In genomic region chr1:151831605-151832004, GRCh38 we compare ENCODE assay signal across 8 cellular contexts. TPM values are rescaled to one million over a fixed set of nuclear protein-coding genes. Genes with fewer than 3 reads are reported as not detected.
A peak's percentile ranks its signal among the peaks of the same experiment; 100 is the strongest.
DNase-seq lines count a peak whose midpoint lies in the region; ATAC-seq and TF ChIP-seq lines count a peak whose summit lies in the region.
"Had no signal": no experiment of that assay in that cellular context is flagged by ENCODE, and none has a peak within 500 bp of the region (broad histone marks: within the 10 kb centered on the region; RNA-seq: fewer than 3 reads in every experiment).

Gene RORC, minus strand, starts transcription at chr1:151831802. Its CDS starts 38 bp downstream, at chr1:151831764.

- peaks cover 27 to 37% of the 10 kb centered on the region in 2 donors for H3K27me3 Mint-ChIP-seq in stimulated activated naive B cell treated with anti-CD40 and anti-IgM and Interleukin-4, amounts not matched to agents 10 μg/mL and 1 μg/mL and 100 μg/mL, for 72 hours

- H3K27me3 ChIP-seq in rectal smooth muscle tissue (ENCODE audit: control insufficient read depth, insufficient read depth, low read length), result peaks cover 3% of the 10 kb centered on the region

- no peaks in the 10 kb centered on the region for H3K36me3 Mint-ChIP-seq in stimulated activated naive B cell treated with anti-CD40 and anti-IgM and Interleukin-4, amounts not matched to agents 10 μg/mL and 1 μg/mL and 100 μg/mL, for 72 hours

- intact Hi-C loops in Right ventricle myocardium superior (cut with DNase I), result loop anchor here (10.0 kb wide), 1 partner anchor 67 kb away; the partner anchor contains the start of gene MRPL9
- intact Hi-C loops in head of caudate nucleus (cut with DNase I), result no loop called here

- H3K4me1 ChIP-seq in rectal smooth muscle tissue (ENCODE audit: control insufficient read depth, insufficient read depth, low read length), result no peaks in the 10 kb centered on the region

- no peak within 1 kb of the TSS for H3K27ac Mint-ChIP-seq in stimulated activated naive B cell treated with anti-CD40 and anti-IgM and Interleukin-4, amounts not matched to agents 10 μg/mL and 1 μg/mL and 100 μg/mL, for 72 hours

- peak; percentile 25 for DNase-seq in RPMI8226
- DNase-seq in Right ventricle myocardium superior, result peak; percentile 70
- DNase-seq in stimulated activated naive B cell treated with anti-CD40 and anti-IgM and Interleukin-4, amounts not matched to agents 10 μg/mL and 1 μg/mL and 100 μg/mL, for 72 hours, result no peak
- DNase-seq in head of caudate nucleus, result no peak
- DNase-seq: activated naive CD4-positive, alpha-beta T cell treated with anti-CD3 and anti-CD28 coated beads, Interleukin-2, amount 50 U/mL, for 16 hours had no signal

- no peak for TF ChIP-seq EP300 in Ishikawa (IDR thresholded peaks at IDR 0.05; ENCODE audit: borderline replicate concordance)

- H3K4me3 ChIP-seq in rectal smooth muscle tissue (ENCODE audit: low read length), result peak within 1 kb of the TSS; percentile 45

- peaks cover 26 to 41% of the 10 kb centered on the region in 2 donors for H3K4me1 Mint-ChIP-seq in stimulated activated naive B cell treated with anti-CD40 and anti-IgM and Interleukin-4, amounts not matched to agents 10 μg/mL and 1 μg/mL and 100 μg/mL, for 72 hours

- peak within 1 kb of the TSS; percentile 12 for H3K9ac ChIP-seq in rectal smooth muscle tissue (ENCODE audit: low read length)

- ATAC-seq in Right ventricle myocardium superior (ENCODE audit: poor library complexity), result peak; percentile 89
- no peak for ATAC-seq in stimulated activated naive B cell treated with anti-CD40 and anti-IgM and Interleukin-4, amounts not matched to agents 10 μg/mL and 1 μg/mL and 100 μg/mL, for 72 hours (replicated peaks)
- no peak for ATAC-seq in HG02571 (IDR thresholded peaks at IDR 0.05; ENCODE audit: unreplicated experiment)

- H3K9me3 Mint-ChIP-seq in stimulated activated naive B cell treated with anti-CD40 and anti-IgM and Interleukin-4, amounts not matched to agents 10 μg/mL and 1 μg/mL and 100 μg/mL, for 72 hours, result no peaks in the 10 kb centered on the region

- H3K4me3 Mint-ChIP-seq in stimulated activated naive B cell treated with anti-CD40 and anti-IgM and Interleukin-4, amounts not matched to agents 10 μg/mL and 1 μg/mL and 100 μg/mL, for 72 hours, result no peak within 1 kb of the TSS

- H3K36me3 ChIP-seq in rectal smooth muscle tissue (ENCODE audit: control insufficient read depth, insufficient read depth, low read length), result no peaks in the 10 kb centered on the region

- H3K27ac ChIP-seq in rectal smooth muscle tissue (ENCODE audit: low read depth, low read length), result no peak within 1 kb of the TSS

- TF ChIP-seq RAD21 in Ishikawa (IDR thresholded peaks at IDR 0.05; ENCODE audit: low read depth), result no peak

TF ChIP-seq in Ishikawa, 13 proteins besides CTCF, POLR2A, EP300 and RAD21:
- TF ChIP-seq ZBTB7A (IDR thresholded peaks at IDR 0.05; ENCODE audit: low read depth), result no peak
- TF ChIP-seq MAX (IDR thresholded peaks at IDR 0.05), result 0 out of 2 replicates have a peak, but pooled peaks have one; percentile 35
- no peak for TF ChIP-seq YY1 (IDR thresholded peaks at IDR 0.05; ENCODE audit: low read depth)
- TF ChIP-seq NFIC (IDR thresholded peaks at IDR 0.05), result peak; percentile 41; the same call in 1 of the 2 replicates
- TF ChIP-seq CEBPB (IDR thresholded peaks at IDR 0.05), result no peak
- no peak for TF ChIP-seq REST (IDR thresholded peaks at IDR 0.05; ENCODE audit: low read depth)
- no peak for TF ChIP-seq USF1 (IDR thresholded peaks at IDR 0.05)

RNA-seq across cellular contexts. Expression of gene RORC, which starts in this region (rescaled TPM):
- 15.4 TPM for total RNA-seq in Right ventricle myocardium superior

Comparison
In these comparisons a context has a peak if more than half of its experiments do, and no peak if none do; other contexts are left out.
1. DNase-seq: peak in RPMI8226 (single experiment) and Right ventricle myocardium superior (single experiment); none in stimulated activated naive B cell treated with anti-CD40 and anti-IgM and Interleukin-4, amounts not matched to agents 10 μg/mL and 1 μg/mL and 100 μg/mL, for 72 hours (single experiment) and head of caudate nucleus (0 of 42).